In the genomic region with DNA sequence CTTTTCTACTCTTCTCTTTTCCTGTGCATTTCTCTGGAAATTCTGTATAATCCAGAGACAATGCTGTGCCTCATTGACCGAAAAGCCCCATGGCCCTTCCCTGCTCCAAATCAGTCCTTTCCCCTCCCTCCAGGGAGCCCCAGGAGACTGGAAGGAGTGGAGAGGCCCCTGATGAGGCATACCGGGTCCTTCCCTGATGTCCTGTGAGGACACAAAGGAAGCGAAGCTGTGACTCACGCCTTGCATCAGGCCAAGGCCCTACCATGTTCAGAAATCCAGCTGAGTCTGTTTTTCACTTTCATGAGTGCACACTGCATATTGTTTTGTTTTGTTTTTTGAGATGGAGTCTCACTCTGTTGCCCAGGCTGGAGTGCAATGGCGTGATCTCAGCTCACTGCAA, we compare ENCODE assay signal across 14 cellular contexts. TPM values are rescaled to one million over a fixed set of nuclear protein-coding genes. Genes with fewer than 3 reads are reported as not detected.
A peak's percentile ranks its signal among the peaks of the same experiment; 100 is the strongest.
DNase-seq lines count a peak whose midpoint lies in the region; ATAC-seq and TF ChIP-seq lines count a peak whose summit lies in the region.
"Had no signal": no experiment of that assay in that cellular context is flagged by ENCODE, and none has a peak within 500 bp of the region (broad histone marks: within the 10 kb centered on the region; RNA-seq: fewer than 3 reads in every experiment).

No MANE protein-coding gene starts in this region.

- no peaks in the 10 kb centered on the region for H3K27me3 ChIP-seq in hepatocyte
- H3K27me3 ChIP-seq: uterus had no signal

- WGBS in hepatocyte (ENCODE audit: low lambda C conversion rate, missing lambda C conversion rate): 75% methylated on average over 5 of the region's 5 CpGs

- H3K36me3 ChIP-seq in hepatocyte (replicated peaks; ENCODE audit: insufficient read depth, low read depth): no peaks in the 10 kb centered on the region
- H3K36me3 ChIP-seq in mucosa of descending colon (ENCODE audit: low read depth): no peaks in the 10 kb centered on the region
- H3K36me3 ChIP-seq: uterus had no signal

- no peaks in the 10 kb centered on the region for H3K9me2 ChIP-seq in hepatocyte (replicated peaks; ENCODE audit: insufficient read depth)

- DNase-seq in left ventricle myocardium superior (no peak), Right ventricle myocardium superior (no peak), amniotic epithelial cell (ENCODE audit: low read depth) (peak; percentile 55), hepatocyte (ENCODE audit: low spot score) (peak; percentile 28), Ammon's horn (ENCODE audit: low spot score) (no peak), mucosa of descending colon (no peak)
- DNase-seq in activated CD4-positive, alpha-beta T cell treated with anti-CD3 and anti-CD28 coated beads, Interleukin-2, amount 50 U/mL, for 4 hours: no peak
- DNase-seq: Kasumi-1, uterus had no signal

- no peak overlapping the region for H3K4me2 ChIP-seq in hepatocyte
- H3K4me2 ChIP-seq: A549 had no signal

- no peak overlapping the region for H3K4me3 ChIP-seq in hepatocyte
- H3K4me3 ChIP-seq in mucosa of descending colon: no peak overlapping the region
- H3K4me3 ChIP-seq: A549, uterus had no signal

- ATAC-seq in left ventricle myocardium superior (peak; percentile 25), Right ventricle myocardium superior (ENCODE audit: poor library complexity) (no peak), mucosa of descending colon (no peak), GM19395 (IDR thresholded peaks at IDR 0.05; ENCODE audit: unreplicated experiment) (no peak)

- TF ChIP-seq CTCF in hepatocyte (IDR thresholded peaks at IDR 0.05; ENCODE audit: poor library complexity) (no peak), mucosa of descending colon (IDR thresholded peaks at IDR 0.05) (no peak)

- H3K9me3 ChIP-seq in hepatocyte (ENCODE audit: low read depth): no peaks in the 10 kb centered on the region
- H3K9me3 ChIP-seq in mucosa of descending colon: no peaks in the 10 kb centered on the region
- H3K9me3 ChIP-seq: A549, uterus had no signal

- H2AFZ ChIP-seq in hepatocyte: no peak overlapping the region

- no peaks in the 10 kb centered on the region for H4K20me1 ChIP-seq in hepatocyte (ENCODE audit: insufficient read depth, poor library complexity, severe bottlenecking)

- no peak overlapping the region for H3K27ac ChIP-seq in hepatocyte
- H3K27ac ChIP-seq: A549, uterus had no signal

- intact Hi-C loops in left ventricle myocardium superior (cut with micrococcal nuclease) (no loop called here), Right ventricle myocardium superior (cut with DNase I) (no loop called here), mucosa of descending colon (cut with DNase I, micrococcal nuclease) (no loop called here)

- H3K79me2 ChIP-seq in hepatocyte: no peaks in the 10 kb centered on the region

- no peaks in the 10 kb centered on the region for H3K4me1 ChIP-seq in hepatocyte (ENCODE audit: insufficient read depth)
- no peaks in the 10 kb centered on the region for H3K4me1 ChIP-seq in mucosa of descending colon (ENCODE audit: low read depth)
- H3K4me1 ChIP-seq: A549, uterus had no signal

RNA-seq across cellular contexts. Expression of a gene that starts 38.7 kb away (rescaled TPM):
- total RNA-seq in left ventricle myocardium superior: not detected
- total RNA-seq in Right ventricle myocardium superior: not detected
- not detected in 2 replicates for total RNA-seq in hepatocyte
- polyA plus RNA-seq in hepatocyte: not detected in 2 replicates
- total RNA-seq in mucosa of descending colon: not detected
- total RNA-seq: G401, lung microvascular endothelial cell, right cardiac atrium, uterus had no signal
- polyA plus RNA-seq: A549, right cardiac atrium had no signal

Comparison
In these comparisons a context has a peak if more than half of its experiments do, and no peak if none do; other contexts are left out.
1. DNase-seq: peak in amniotic epithelial cell (single experiment) and hepatocyte (single experiment); none in left ventricle myocardium superior (single experiment), Right ventricle myocardium superior (single experiment), Ammon's horn (single experiment), mucosa of descending colon (0 of 3) and activated CD4-positive, alpha-beta T cell treated with anti-CD3 and anti-CD28 coated beads, Interleukin-2, amount 50 U/mL, for 4 hours (0 of 2).